Comparison of ENCODE assay signal across 1 cellular context in the genomic region with DNA sequence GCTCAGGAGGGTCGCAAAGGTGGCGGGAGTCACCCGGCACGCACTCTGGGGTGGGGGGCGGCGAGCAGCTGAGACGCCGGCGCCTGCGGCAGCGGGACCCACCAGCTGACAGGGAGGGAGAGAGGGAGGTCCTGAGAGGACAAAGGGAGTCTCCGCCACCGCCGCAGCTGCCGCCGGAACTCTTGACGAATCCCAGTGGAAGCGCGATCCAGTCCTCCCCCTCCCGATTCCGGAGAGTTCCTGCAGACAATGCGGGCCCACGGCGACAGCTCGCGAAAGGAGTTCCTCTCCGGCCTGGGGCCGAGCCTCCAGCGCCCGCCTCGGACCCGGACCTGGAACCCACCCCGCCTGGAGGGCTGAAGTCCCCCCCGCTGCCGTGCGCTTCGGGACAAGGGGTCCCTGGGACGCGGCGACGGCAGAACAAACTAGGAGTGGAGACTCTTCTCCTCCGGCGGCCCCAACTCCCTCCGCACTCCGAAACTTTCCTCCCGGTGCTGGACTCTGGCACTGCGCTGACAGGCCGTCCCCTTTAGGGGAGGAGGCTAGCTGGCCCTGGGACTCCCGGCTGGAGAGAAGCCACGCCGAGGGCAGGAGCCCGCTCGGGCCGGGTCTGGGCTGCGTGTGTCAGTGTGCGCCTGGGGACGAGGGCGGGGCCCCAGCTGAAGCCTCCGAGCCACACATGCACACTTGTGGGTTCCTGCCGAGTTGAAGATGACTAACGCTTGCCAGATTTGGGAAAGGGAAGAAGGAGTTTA.
TF ChIP-seq lines count a peak whose summit lies in the region.

A gene (minus strand): TSS at position 623 of the 755 bp plus-strand sequence. CDS start 669 bp downstream, outside the sequence.

TF ChIP-seq in HepG2, 621 proteins besides CTCF, POLR2A, EP300 and RAD21 (continued from another document and continues in another):
- TF ChIP-seq, protein P1, sequence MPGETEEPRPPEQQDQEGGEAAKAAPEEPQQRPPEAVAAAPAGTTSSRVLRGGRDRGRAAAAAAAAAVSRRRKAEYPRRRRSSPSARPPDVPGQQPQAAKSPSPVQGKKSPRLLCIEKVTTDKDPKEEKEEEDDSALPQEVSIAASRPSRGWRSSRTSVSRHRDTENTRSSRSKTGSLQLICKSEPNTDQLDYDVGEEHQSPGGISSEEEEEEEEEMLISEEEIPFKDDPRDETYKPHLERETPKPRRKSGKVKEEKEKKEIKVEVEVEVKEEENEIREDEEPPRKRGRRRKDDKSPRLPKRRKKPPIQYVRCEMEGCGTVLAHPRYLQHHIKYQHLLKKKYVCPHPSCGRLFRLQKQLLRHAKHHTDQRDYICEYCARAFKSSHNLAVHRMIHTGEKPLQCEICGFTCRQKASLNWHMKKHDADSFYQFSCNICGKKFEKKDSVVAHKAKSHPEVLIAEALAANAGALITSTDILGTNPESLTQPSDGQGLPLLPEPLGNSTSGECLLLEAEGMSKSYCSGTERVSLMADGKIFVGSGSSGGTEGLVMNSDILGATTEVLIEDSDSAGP (CRISPR knock-in tag; IDR thresholded peaks at IDR 0.05; ENCODE audit: borderline replicate concordance): peak; percentile 80; the same call in 1 of the 2 replicates
- TF ChIP-seq ZNF589 (CRISPR knock-in tag; conservative IDR thresholded peaks at IDR 0.05) (no peak), RXRA (CRISPR knock-in tag; IDR thresholded peaks at IDR 0.05) (peak; percentile 25; the same call in 1 of the 2 replicates), DNMT3B (CRISPR knock-in tag; conservative IDR thresholded peaks at IDR 0.05) (0 out of 2 replicates have a peak, but pooled peaks have one; percentile 52), KLF13 (CRISPR knock-in tag; IDR thresholded peaks at IDR 0.05) (no peak), KLF12 (CRISPR knock-in tag; IDR thresholded peaks at IDR 0.05; ENCODE audit: borderline replicate concordance) (peak; percentile 78; the same call in 1 of the 2 replicates), ZSCAN21 (CRISPR knock-in tag; IDR thresholded peaks at IDR 0.05; ENCODE audit: borderline replicate concordance) (no peak), TBL1XR1 (IDR thresholded peaks at IDR 0.05; ENCODE audit: borderline replicate concordance, low read length, partially characterized antibody) (no peak), ZNF460 (CRISPR knock-in tag; IDR thresholded peaks at IDR 0.05; ENCODE audit: borderline replicate concordance) (no peak; the same call in 1 of the 2 replicates), MED1 (CRISPR knock-in tag; IDR thresholded peaks at IDR 0.05) (peak; percentile 38), RBM39 (IDR thresholded peaks at IDR 0.05; ENCODE audit: low read depth, low read length, poor library complexity, severe bottlenecking) (no peak), ZMAT3 (CRISPR knock-in tag; conservative IDR thresholded peaks at IDR 0.05) (no peak), ZBTB7B (CRISPR knock-in tag; IDR thresholded peaks at IDR 0.05) (peak; percentile 71; the same call in 1 of the 2 replicates), PCBP1 (IDR thresholded peaks at IDR 0.05; ENCODE audit: borderline replicate concordance, low read depth, low read length) (0 out of 2 replicates have a peak, but pooled peaks have one; percentile 48)
- TF ChIP-seq, protein P2, sequence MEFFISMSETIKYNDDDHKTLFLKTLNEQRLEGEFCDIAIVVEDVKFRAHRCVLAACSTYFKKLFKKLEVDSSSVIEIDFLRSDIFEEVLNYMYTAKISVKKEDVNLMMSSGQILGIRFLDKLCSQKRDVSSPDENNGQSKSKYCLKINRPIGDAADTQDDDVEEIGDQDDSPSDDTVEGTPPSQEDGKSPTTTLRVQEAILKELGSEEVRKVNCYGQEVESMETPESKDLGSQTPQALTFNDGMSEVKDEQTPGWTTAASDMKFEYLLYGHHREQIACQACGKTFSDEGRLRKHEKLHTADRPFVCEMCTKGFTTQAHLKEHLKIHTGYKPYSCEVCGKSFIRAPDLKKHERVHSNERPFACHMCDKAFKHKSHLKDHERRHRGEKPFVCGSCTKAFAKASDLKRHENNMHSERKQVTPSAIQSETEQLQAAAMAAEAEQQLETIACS (CRISPR knock-in tag; IDR thresholded peaks at IDR 0.05): no peak
- TF ChIP-seq, protein P3, sequence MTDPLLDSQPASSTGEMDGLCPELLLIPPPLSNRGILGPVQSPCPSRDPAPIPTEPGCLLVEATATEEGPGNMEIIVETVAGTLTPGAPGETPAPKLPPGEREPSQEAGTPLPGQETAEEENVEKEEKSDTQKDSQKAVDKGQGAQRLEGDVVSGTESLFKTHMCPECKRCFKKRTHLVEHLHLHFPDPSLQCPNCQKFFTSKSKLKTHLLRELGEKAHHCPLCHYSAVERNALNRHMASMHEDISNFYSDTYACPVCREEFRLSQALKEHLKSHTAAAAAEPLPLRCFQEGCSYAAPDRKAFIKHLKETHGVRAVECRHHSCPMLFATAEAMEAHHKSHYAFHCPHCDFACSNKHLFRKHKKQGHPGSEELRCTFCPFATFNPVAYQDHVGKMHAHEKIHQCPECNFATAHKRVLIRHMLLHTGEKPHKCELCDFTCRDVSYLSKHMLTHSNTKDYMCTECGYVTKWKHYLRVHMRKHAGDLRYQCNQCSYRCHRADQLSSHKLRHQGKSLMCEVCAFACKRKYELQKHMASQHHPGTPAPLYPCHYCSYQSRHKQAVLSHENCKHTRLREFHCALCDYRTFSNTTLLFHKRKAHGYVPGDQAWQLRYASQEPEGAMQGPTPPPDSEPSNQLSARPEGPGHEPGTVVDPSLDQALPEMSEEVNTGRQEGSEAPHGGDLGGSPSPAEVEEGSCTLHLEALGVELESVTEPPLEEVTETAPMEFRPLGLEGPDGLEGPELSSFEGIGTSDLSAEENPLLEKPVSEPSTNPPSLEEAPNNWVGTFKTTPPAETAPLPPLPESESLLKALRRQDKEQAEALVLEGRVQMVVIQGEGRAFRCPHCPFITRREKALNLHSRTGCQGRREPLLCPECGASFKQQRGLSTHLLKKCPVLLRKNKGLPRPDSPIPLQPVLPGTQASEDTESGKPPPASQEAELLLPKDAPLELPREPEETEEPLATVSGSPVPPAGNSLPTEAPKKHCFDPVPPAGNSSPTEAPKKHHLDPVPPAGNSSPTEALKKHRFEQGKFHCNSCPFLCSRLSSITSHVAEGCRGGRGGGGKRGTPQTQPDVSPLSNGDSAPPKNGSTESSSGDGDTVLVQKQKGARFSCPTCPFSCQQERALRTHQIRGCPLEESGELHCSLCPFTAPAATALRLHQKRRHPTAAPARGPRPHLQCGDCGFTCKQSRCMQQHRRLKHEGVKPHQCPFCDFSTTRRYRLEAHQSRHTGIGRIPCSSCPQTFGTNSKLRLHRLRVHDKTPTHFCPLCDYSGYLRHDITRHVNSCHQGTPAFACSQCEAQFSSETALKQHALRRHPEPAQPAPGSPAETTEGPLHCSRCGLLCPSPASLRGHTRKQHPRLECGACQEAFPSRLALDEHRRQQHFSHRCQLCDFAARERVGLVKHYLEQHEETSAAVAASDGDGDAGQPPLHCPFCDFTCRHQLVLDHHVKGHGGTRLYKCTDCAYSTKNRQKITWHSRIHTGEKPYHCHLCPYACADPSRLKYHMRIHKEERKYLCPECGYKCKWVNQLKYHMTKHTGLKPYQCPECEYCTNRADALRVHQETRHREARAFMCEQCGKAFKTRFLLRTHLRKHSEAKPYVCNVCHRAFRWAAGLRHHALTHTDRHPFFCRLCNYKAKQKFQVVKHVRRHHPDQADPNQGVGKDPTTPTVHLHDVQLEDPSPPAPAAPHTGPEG (CRISPR knock-in tag; IDR thresholded peaks at IDR 0.05): no peak
- TF ChIP-seq, protein P4, sequence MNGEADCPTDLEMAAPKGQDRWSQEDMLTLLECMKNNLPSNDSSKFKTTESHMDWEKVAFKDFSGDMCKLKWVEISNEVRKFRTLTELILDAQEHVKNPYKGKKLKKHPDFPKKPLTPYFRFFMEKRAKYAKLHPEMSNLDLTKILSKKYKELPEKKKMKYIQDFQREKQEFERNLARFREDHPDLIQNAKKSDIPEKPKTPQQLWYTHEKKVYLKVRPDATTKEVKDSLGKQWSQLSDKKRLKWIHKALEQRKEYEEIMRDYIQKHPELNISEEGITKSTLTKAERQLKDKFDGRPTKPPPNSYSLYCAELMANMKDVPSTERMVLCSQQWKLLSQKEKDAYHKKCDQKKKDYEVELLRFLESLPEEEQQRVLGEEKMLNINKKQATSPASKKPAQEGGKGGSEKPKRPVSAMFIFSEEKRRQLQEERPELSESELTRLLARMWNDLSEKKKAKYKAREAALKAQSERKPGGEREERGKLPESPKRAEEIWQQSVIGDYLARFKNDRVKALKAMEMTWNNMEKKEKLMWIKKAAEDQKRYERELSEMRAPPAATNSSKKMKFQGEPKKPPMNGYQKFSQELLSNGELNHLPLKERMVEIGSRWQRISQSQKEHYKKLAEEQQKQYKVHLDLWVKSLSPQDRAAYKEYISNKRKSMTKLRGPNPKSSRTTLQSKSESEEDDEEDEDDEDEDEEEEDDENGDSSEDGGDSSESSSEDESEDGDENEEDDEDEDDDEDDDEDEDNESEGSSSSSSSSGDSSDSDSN (CRISPR knock-in tag; IDR thresholded peaks at IDR 0.05): peak; percentile 95
- TF ChIP-seq, protein P5, sequence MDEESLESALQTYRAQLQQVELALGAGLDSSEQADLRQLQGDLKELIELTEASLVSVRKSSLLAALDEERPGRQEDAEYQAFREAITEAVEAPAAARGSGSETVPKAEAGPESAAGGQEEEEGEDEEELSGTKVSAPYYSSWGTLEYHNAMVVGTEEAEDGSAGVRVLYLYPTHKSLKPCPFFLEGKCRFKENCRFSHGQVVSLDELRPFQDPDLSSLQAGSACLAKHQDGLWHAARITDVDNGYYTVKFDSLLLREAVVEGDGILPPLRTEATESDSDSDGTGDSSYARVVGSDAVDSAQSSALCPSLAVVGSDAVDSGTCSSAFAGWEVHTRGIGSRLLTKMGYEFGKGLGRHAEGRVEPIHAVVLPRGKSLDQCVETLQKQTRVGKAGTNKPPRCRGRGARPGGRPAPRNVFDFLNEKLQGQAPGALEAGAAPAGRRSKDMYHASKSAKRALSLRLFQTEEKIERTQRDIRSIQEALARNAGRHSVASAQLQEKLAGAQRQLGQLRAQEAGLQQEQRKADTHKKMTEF (CRISPR knock-in tag; IDR thresholded peaks at IDR 0.05): peak; percentile 40; the same call in 1 of the 2 replicates
- TF ChIP-seq, protein P6, sequence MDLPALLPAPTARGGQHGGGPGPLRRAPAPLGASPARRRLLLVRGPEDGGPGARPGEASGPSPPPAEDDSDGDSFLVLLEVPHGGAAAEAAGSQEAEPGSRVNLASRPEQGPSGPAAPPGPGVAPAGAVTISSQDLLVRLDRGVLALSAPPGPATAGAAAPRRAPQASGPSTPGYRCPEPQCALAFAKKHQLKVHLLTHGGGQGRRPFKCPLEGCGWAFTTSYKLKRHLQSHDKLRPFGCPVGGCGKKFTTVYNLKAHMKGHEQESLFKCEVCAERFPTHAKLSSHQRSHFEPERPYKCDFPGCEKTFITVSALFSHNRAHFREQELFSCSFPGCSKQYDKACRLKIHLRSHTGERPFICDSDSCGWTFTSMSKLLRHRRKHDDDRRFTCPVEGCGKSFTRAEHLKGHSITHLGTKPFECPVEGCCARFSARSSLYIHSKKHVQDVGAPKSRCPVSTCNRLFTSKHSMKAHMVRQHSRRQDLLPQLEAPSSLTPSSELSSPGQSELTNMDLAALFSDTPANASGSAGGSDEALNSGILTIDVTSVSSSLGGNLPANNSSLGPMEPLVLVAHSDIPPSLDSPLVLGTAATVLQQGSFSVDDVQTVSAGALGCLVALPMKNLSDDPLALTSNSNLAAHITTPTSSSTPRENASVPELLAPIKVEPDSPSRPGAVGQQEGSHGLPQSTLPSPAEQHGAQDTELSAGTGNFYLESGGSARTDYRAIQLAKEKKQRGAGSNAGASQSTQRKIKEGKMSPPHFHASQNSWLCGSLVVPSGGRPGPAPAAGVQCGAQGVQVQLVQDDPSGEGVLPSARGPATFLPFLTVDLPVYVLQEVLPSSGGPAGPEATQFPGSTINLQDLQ (CRISPR knock-in tag; IDR thresholded peaks at IDR 0.05): no peak
- TF ChIP-seq, protein P7, sequence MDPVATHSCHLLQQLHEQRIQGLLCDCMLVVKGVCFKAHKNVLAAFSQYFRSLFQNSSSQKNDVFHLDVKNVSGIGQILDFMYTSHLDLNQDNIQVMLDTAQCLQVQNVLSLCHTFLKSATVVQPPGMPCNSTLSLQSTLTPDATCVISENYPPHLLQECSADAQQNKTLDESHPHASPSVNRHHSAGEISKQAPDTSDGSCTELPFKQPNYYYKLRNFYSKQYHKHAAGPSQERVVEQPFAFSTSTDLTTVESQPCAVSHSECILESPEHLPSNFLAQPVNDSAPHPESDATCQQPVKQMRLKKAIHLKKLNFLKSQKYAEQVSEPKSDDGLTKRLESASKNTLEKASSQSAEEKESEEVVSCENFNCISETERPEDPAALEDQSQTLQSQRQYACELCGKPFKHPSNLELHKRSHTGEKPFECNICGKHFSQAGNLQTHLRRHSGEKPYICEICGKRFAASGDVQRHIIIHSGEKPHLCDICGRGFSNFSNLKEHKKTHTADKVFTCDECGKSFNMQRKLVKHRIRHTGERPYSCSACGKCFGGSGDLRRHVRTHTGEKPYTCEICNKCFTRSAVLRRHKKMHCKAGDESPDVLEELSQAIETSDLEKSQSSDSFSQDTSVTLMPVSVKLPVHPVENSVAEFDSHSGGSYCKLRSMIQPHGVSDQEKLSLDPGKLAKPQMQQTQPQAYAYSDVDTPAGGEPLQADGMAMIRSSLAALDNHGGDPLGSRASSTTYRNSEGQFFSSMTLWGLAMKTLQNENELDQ (CRISPR knock-in tag; IDR thresholded peaks at IDR 0.05; ENCODE audit: borderline replicate concordance): no peak
- TF ChIP-seq, protein P8, sequence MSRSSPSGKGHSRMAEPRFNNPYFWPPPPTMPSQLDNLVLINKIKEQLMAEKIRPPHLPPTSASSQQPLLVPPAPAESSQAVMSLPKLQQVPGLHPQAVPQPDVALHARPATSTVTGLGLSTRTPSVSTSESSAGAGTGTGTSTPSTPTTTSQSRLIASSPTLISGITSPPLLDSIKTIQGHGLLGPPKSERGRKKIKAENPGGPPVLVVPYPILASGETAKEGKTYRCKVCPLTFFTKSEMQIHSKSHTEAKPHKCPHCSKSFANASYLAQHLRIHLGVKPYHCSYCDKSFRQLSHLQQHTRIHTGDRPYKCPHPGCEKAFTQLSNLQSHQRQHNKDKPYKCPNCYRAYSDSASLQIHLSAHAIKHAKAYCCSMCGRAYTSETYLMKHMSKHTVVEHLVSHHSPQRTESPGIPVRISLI (CRISPR knock-in tag; IDR thresholded peaks at IDR 0.05; ENCODE audit: borderline replicate concordance): 0 out of 2 replicates have a peak, but pooled peaks have one; percentile 6
- TF ChIP-seq, protein P9, sequence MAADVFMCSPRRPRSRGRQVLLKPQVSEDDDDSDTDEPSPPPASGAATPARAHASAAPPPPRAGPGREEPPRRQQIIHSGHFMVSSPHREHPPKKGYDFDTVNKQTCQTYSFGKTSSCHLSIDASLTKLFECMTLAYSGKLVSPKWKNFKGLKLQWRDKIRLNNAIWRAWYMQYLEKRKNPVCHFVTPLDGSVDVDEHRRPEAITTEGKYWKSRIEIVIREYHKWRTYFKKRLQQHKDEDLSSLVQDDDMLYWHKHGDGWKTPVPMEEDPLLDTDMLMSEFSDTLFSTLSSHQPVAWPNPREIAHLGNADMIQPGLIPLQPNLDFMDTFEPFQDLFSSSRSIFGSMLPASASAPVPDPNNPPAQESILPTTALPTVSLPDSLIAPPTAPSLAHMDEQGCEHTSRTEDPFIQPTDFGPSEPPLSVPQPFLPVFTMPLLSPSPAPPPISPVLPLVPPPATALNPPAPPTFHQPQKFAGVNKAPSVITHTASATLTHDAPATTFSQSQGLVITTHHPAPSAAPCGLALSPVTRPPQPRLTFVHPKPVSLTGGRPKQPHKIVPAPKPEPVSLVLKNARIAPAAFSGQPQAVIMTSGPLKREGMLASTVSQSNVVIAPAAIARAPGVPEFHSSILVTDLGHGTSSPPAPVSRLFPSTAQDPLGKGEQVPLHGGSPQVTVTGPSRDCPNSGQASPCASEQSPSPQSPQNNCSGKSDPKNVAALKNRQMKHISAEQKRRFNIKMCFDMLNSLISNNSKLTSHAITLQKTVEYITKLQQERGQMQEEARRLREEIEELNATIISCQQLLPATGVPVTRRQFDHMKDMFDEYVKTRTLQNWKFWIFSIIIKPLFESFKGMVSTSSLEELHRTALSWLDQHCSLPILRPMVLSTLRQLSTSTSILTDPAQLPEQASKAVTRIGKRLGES (CRISPR knock-in tag; IDR thresholded peaks at IDR 0.05; ENCODE audit: borderline replicate concordance): no peak
